ENCODE assay signal across 23 cellular contexts in the genomic region with DNA sequence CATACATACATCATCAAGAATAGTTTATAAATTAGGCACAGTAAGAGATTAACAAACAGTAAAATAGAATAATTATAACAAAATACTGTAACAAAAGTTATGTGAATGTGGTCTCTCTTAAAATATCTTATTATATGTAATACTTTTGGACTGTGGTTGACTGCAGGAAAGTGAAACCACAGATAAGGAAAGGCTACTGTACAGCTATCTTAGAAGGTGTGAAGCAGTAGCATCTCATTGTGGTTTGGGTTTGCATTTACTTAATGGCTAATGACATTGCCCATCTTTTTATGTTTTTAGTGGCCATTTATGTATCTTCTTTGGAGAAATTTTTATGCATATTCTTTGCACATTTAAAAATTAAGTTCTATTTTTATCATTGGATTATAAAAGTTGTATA.
"Had no signal": no experiment of that assay in that cellular context is flagged by ENCODE, and none has a peak within 500 bp of the region (broad histone marks: within the 10 kb centered on the region; RNA-seq: fewer than 3 reads in every experiment).

No MANE protein-coding gene starts in this region.

- H3K4me1 Mint-ChIP-seq: naive thymus-derived CD8-positive, alpha-beta T cell; stimulated activated naive B cell treated with anti-CD40 and anti-IgM and Interleukin-4, amounts not matched to agents 10 μg/mL and 1 μg/mL and 100 μg/mL, for 72 hours had no signal

- H3K36me3 ChIP-seq: heart right ventricle, left lung, neutrophil, right lobe of liver, thoracic aorta, tibial nerve, upper lobe of right lung, uterus had no signal

- H3K4me3 ChIP-seq: heart right ventricle, left lung, right lobe of liver, thoracic aorta, tibial nerve, upper lobe of right lung, uterus had no signal

- H3K27me3 ChIP-seq: heart right ventricle, left lung, neutrophil, right lobe of liver, tibial nerve, upper lobe of right lung, uterus had no signal

- H3K36me3 Mint-ChIP-seq: naive thymus-derived CD8-positive, alpha-beta T cell; stimulated activated naive B cell treated with anti-CD40 and anti-IgM and Interleukin-4, amounts not matched to agents 10 μg/mL and 1 μg/mL and 100 μg/mL, for 72 hours had no signal

- H3K27ac Mint-ChIP-seq: effector memory CD8-positive, alpha-beta T cell; naive thymus-derived CD8-positive, alpha-beta T cell; progenitor cell of endocrine pancreas; stimulated activated naive B cell treated with anti-CD40 and anti-IgM and Interleukin-4, amounts not matched to agents 10 μg/mL and 1 μg/mL and 100 μg/mL, for 72 hours; stimulated activated naive CD8-positive, alpha-beta T cell treated with anti-CD3 and anti-CD28 coated beads, Interleukin-15, Interleukin-2, amounts not matched to agents 100 ng/mL and 50 ng/mL, for 24 hours had no signal

- H3K4me3 Mint-ChIP-seq: effector memory CD8-positive, alpha-beta T cell; naive thymus-derived CD8-positive, alpha-beta T cell; stimulated activated naive B cell treated with anti-CD40 and anti-IgM and Interleukin-4, amounts not matched to agents 10 μg/mL and 1 μg/mL and 100 μg/mL, for 72 hours; stimulated activated naive CD8-positive, alpha-beta T cell treated with anti-CD3 and anti-CD28 coated beads, Interleukin-15, Interleukin-2, amounts not matched to agents 100 ng/mL and 50 ng/mL, for 24 hours had no signal

- DNase-seq: cortex of kidney; effector memory CD8-positive, alpha-beta T cell; foreskin melanocyte; glutamatergic neuron; heart right ventricle; hippocampal formation; left cardiac atrium; left lung; mammary epithelial cell; naive thymus-derived CD8-positive, alpha-beta T cell; right lobe of liver; small intestine; stimulated activated CD4-positive, alpha-beta T cell treated with anti-CD3 and anti-CD28 coated beads, Interleukin-15, amount 100 ng/mL, for 24 hours; stimulated activated CD4-positive, alpha-beta T cell treated with anti-CD3 and anti-CD28 coated beads, Interleukin-2, amount 100 ng/mL, for 48 hours; stimulated activated naive B cell treated with anti-CD40 and anti-IgM and Interleukin-4, amounts not matched to agents 10 μg/mL and 1 μg/mL and 100 μg/mL, for 72 hours; upper lobe of right lung; uterus had no signal

- H3K27me3 Mint-ChIP-seq: effector memory CD8-positive, alpha-beta T cell; progenitor cell of endocrine pancreas; stimulated activated naive B cell treated with anti-CD40 and anti-IgM and Interleukin-4, amounts not matched to agents 10 μg/mL and 1 μg/mL and 100 μg/mL, for 72 hours; stimulated activated naive CD8-positive, alpha-beta T cell treated with anti-CD3 and anti-CD28 coated beads, Interleukin-15, Interleukin-2, amounts not matched to agents 100 ng/mL and 50 ng/mL, for 24 hours had no signal

- H3K27ac ChIP-seq: heart right ventricle, left lung, neutrophil, parathyroid adenoma, right lobe of liver, thoracic aorta, tibial nerve, upper lobe of right lung, uterus had no signal

- ATAC-seq: effector memory CD8-positive, alpha-beta T cell; heart right ventricle; left cardiac atrium; left lung; naive thymus-derived CD8-positive, alpha-beta T cell; right lobe of liver; stimulated activated naive B cell treated with anti-CD40 and anti-IgM and Interleukin-4, amounts not matched to agents 10 μg/mL and 1 μg/mL and 100 μg/mL, for 72 hours; upper lobe of right lung had no signal
